Comparison of ENCODE assay signal across 13 cellular contexts in genomic region chr1:167770127-167770526, GRCh38.
"Had no signal": no experiment of that assay in that cellular context is flagged by ENCODE, and none has a peak within 500 bp of the region (broad histone marks: within the 10 kb centered on the region; RNA-seq: fewer than 3 reads in every experiment).

No MANE protein-coding gene starts in this region.

- H3K9me3 ChIP-seq: adrenal gland, heart left ventricle, pancreas had no signal

- FAIRE-seq: colon, kidney, pancreas, urothelium cell line had no signal

- H3K4me1 Mint-ChIP-seq: neural crest cell had no signal

- DNase-seq: activated CD4-positive, alpha-beta T cell treated with anti-CD3 and anti-CD28 coated beads, Interleukin-2, amount 10 ng/mL, durations not matched to agents 24 days and 14 days; activated naive CD4-positive, alpha-beta T cell treated with Interleukin-2 at 50 U/mL for 16 hours; adrenal gland; foreskin melanocyte; heart left ventricle; kidney; pancreas; stimulated activated CD4-positive, alpha-beta T cell treated with anti-CD3 and anti-CD28 coated beads, Interleukin-15, amount 100 ng/mL, for 24 hours; stimulated activated CD4-positive, alpha-beta T cell treated with anti-CD3 and anti-CD28 coated beads, Interleukin-4, amount 100 ng/mL, for 4 hours; WERI-Rb-1 had no signal

- H3K4me1 ChIP-seq: adrenal gland, pancreas had no signal

- H3K27ac Mint-ChIP-seq: activated CD4-positive, alpha-beta T cell treated with anti-CD3 and anti-CD28 coated beads, Interleukin-2, amount 10 ng/mL, durations not matched to agents 24 days and 14 days had no signal

- ATAC-seq: heart left ventricle, pancreas had no signal

- H3K4me3 Mint-ChIP-seq: activated CD4-positive, alpha-beta T cell treated with anti-CD3 and anti-CD28 coated beads, Interleukin-2, amount 10 ng/mL, durations not matched to agents 24 days and 14 days; neural crest cell had no signal

- H3K27me3 ChIP-seq: adrenal gland, heart left ventricle, pancreas had no signal

- H3K27me3 Mint-ChIP-seq: activated CD4-positive, alpha-beta T cell treated with anti-CD3 and anti-CD28 coated beads, Interleukin-2, amount 10 ng/mL, durations not matched to agents 24 days and 14 days had no signal

- H3K27ac ChIP-seq: adrenal gland, heart left ventricle, pancreas, WERI-Rb-1 had no signal

- H3K4me3 ChIP-seq: adrenal gland, heart left ventricle, pancreas had no signal
